In genomic region chr3:147298511-147298982, GRCh38 we compare ENCODE assay signal across 10 cellular contexts.
DNase-seq lines count a peak whose midpoint lies in the region; ATAC-seq and TF ChIP-seq lines count a peak whose summit lies in the region.
"Had no signal": no experiment of that assay in that cellular context is flagged by ENCODE, and none has a peak within 500 bp of the region (broad histone marks: within the 10 kb centered on the region; RNA-seq: fewer than 3 reads in every experiment).

No MANE protein-coding gene starts in this region.

- intact Hi-C loops in thyroid gland (cut with DNase I) = no loop called here

- H2AFZ ChIP-seq in neural progenitor cell (replicated peaks) = no peak overlapping the region

- peaks cover 7% of the 10 kb centered on the region for H3F3A ChIP-seq in neural progenitor cell (ENCODE audit: low read depth)

- H3K4me1 ChIP-seq in neural progenitor cell (no peaks in the 10 kb centered on the region), thyroid gland (no peaks in the 10 kb centered on the region)
- H3K4me1 ChIP-seq: HAP-1 had no signal

- H3K27me3 ChIP-seq in neural progenitor cell (no peaks in the 10 kb centered on the region), thyroid gland (no peaks in the 10 kb centered on the region)

- H3K27me3 Mint-ChIP-seq in endothelial cell (ENCODE audit: unreplicated experiment) (no peaks in the 10 kb centered on the region), neural progenitor cell (ENCODE audit: insufficient read depth, low read depth) (no peaks in the 10 kb centered on the region)

- no peak overlapping the region for H3K9ac ChIP-seq in neural progenitor cell

- H3K4me1 Mint-ChIP-seq in endothelial cell (ENCODE audit: unreplicated experiment) (peaks cover 18% of the 10 kb centered on the region), neural progenitor cell (peaks cover 36% of the 10 kb centered on the region)

- TF ChIP-seq POLR2A in thyroid gland (IDR thresholded peaks at IDR 0.05) = no peak

- H3K27ac Mint-ChIP-seq in endothelial cell (ENCODE audit: unreplicated experiment) (peak overlapping the region; percentile 98), neural progenitor cell (peak overlapping the region; percentile 100)

- TF ChIP-seq CTCF in endothelial cell (IDR thresholded peaks at IDR 0.05; ENCODE audit: unreplicated experiment) = no peak
- TF ChIP-seq CTCF in neural progenitor cell (IDR thresholded peaks at IDR 0.05) = no peak
- TF ChIP-seq CTCF in thyroid gland (IDR thresholded peaks at IDR 0.05) = no peak

- no peak for ATAC-seq in HG03280 (IDR thresholded peaks at IDR 0.05; ENCODE audit: unreplicated experiment)
- no peak for ATAC-seq in GM21737 (IDR thresholded peaks at IDR 0.05; ENCODE audit: unreplicated experiment)

- H3K27ac ChIP-seq in neural progenitor cell (no peak overlapping the region), thyroid gland (no peak overlapping the region)

- no peaks in the 10 kb centered on the region for H3K9me3 Mint-ChIP-seq in endothelial cell (ENCODE audit: unreplicated experiment)
- peaks cover 3% of the 10 kb centered on the region for H3K9me3 Mint-ChIP-seq in neural progenitor cell

- H3K4me3 ChIP-seq in neural progenitor cell (no peak overlapping the region), thyroid gland (replicated peaks in 1 of 3) (no peak overlapping the region)
- H3K4me3 ChIP-seq: HAP-1 had no signal

- H3K36me3 Mint-ChIP-seq in endothelial cell (ENCODE audit: low read depth, unreplicated experiment) (no peaks in the 10 kb centered on the region), neural progenitor cell (peaks cover 10% of the 10 kb centered on the region)

- H3K9me3 ChIP-seq in neural progenitor cell (ENCODE audit: low read depth) = no peaks in the 10 kb centered on the region
- H3K9me3 ChIP-seq in thyroid gland = no peaks in the 10 kb centered on the region
- H3K9me3 ChIP-seq: HAP-1 had no signal

- 11 to 18% methylated on average over 4 of the region's 4 CpGs for WGBS in thyroid gland, 2 donors

- no peaks in the 10 kb centered on the region for H3K79me2 ChIP-seq in neural progenitor cell (ENCODE audit: low read depth)

- H3K4me2 ChIP-seq in neural progenitor cell = no peak overlapping the region

- DNase-seq in Daoy (ENCODE audit: low read depth) (peak; percentile 87), NCI-H226 (peak; percentile 98), endothelial cell (ENCODE audit: low spot score) (no peak), neural progenitor cell (ENCODE audit: low spot score) (no peak), thyroid gland (no peak), NCI-H82 (lab: John Stamatoyannopoulos, UW) (no peak)
- DNase-seq: KBM-7 had no signal

- H3K36me3 ChIP-seq in neural progenitor cell (no peaks in the 10 kb centered on the region), thyroid gland (no peaks in the 10 kb centered on the region)
- H3K36me3 ChIP-seq: HAP-1 had no signal

- no peaks in the 10 kb centered on the region for H4K20me1 ChIP-seq in neural progenitor cell (ENCODE audit: low read depth)

- H3K4me3 Mint-ChIP-seq in endothelial cell (ENCODE audit: unreplicated experiment) = no peak overlapping the region
- H3K4me3 Mint-ChIP-seq in neural progenitor cell = peak overlapping the region; percentile 75

Comparison
In these comparisons a context has a peak if more than half of its experiments do, and no peak if none do; other contexts are left out.
1. DNase-seq: peak in Daoy (single experiment) and NCI-H226 (single experiment); none in endothelial cell (single experiment), neural progenitor cell (single experiment), thyroid gland (0 of 2) and NCI-H82 (single experiment).